ENCODE assay signal across 8 cellular contexts in genomic region chr1:9249534-9250335, GRCh38. TPM values are rescaled to one million over a fixed set of nuclear protein-coding genes. Genes with fewer than 3 reads are reported as not detected.
DNase-seq lines count a peak whose midpoint lies in the region; ATAC-seq and TF ChIP-seq lines count a peak whose summit lies in the region.

No MANE protein-coding gene starts in this region.

- intact Hi-C loops in heart left ventricle (cut with DNase I): no loop called here
- intact Hi-C loops in sigmoid colon (cut with DNase I): no loop called here

- ATAC-seq in heart left ventricle: peak; percentile 43 to 76 (median 64)
- ATAC-seq in GM21360 (IDR thresholded peaks at IDR 0.05; ENCODE audit: unreplicated experiment): no peak
- ATAC-seq in HG03097 (IDR thresholded peaks at IDR 0.05; ENCODE audit: low FRiP score, unreplicated experiment): no peak

- peak overlapping the region in 11 of 12 donors; percentile 35 to 88 (median 75) for H3K27ac ChIP-seq in heart left ventricle
- H3K27ac ChIP-seq in sigmoid colon: peak overlapping the region; percentile 58 to 81 (median 64)

- in situ Hi-C loops in KBM-7 (cut with MboI; ENCODE audit: low pct_unique_long_range_greater_than_20kb, low sequenced_read_pairs): no loop called here

- no peaks in the 10 kb centered on the region for H3K9me3 ChIP-seq in heart left ventricle
- H3K9me3 ChIP-seq in sigmoid colon: no peaks in the 10 kb centered on the region

- peak; percentile 24 to 57 (median 47) for TF ChIP-seq CTCF in heart left ventricle (IDR thresholded peaks at IDR 0.05)
- TF ChIP-seq CTCF in sigmoid colon (IDR thresholded peaks at IDR 0.05): peak in 3 of 4 experiments; percentile 21 to 44 (median 30)

- no peak for TF ChIP-seq EP300 in sigmoid colon (IDR thresholded peaks at IDR 0.05)

- H3K4me1 ChIP-seq in heart left ventricle: peaks cover 8 to 95% (median 56%) of the 10 kb centered on the region in 12 donors
- H3K4me1 ChIP-seq in sigmoid colon: peaks cover 0 to 67% (median 56%) of the 10 kb centered on the region in 4 donors

- DNase-seq in D341Med (ENCODE audit: low spot score) (peak; percentile 76), KBM-7 (peak; percentile 68), heart left ventricle (peak in 4 of 5 donors; percentile 58 to 88 (median 78)), sigmoid colon (no peak), HT-29 (ENCODE audit: low spot score) (no peak)
- DNase-seq in activated T-cell treated with anti-CD3 and anti-CD28 coated beads, Interleukin-2, amount 50 U/mL, for 48 hours: peak; percentile 64 to 74

- 60 to 70% (median 63%) methylated on average over 13 to 15 of the region's 15 CpGs for WGBS in heart left ventricle, 4 donors
- WGBS in sigmoid colon, 2 donors: 47 to 81% methylated on average over 15 of the region's 15 CpGs

- no peak for TF ChIP-seq POLR2A in heart left ventricle (IDR thresholded peaks at IDR 0.05)
- no peak for TF ChIP-seq POLR2A in sigmoid colon (IDR thresholded peaks at IDR 0.05)

- H3K36me3 ChIP-seq in heart left ventricle (peaks cover 0 to 40% (median 26%) of the 10 kb centered on the region in 9 donors), sigmoid colon (peaks cover 4 to 30% (median 22%) of the 10 kb centered on the region in 4 donors)

- H3K27me3 ChIP-seq in heart left ventricle: no peaks in the 10 kb centered on the region
- no peaks in the 10 kb centered on the region for H3K27me3 ChIP-seq in sigmoid colon

- no peak overlapping the region for H3K4me3 ChIP-seq in heart left ventricle
- H3K4me3 ChIP-seq in sigmoid colon: no peak overlapping the region

RNA-seq across cellular contexts. Expression of gene H6PD, which starts 15.2 kb away (rescaled TPM):
- 10 to 100 TPM; 16.0 to 54.5 (median 27.9) TPM for total RNA-seq in heart left ventricle
- 10 to 100 TPM; 11.0 to 15.7 TPM for polyA plus RNA-seq in heart left ventricle
- total RNA-seq in sigmoid colon: 10 to 100 TPM; 21.6 to 34.3 (median 25.0) TPM
- polyA plus RNA-seq in sigmoid colon: 10 to 100 TPM in 1 of 3 donors, 1 to 10 TPM in 2; 2.8 to 25.9 (median 3.0) TPM
- 7.6 and 10.0 TPM in 2 replicates for total RNA-seq in HT-29 (2014; rRNA removed; shearing (Covaris generic))

RNA-seq across cellular contexts. Expression of gene SPSB1, which starts 43.0 kb away (rescaled TPM):
- total RNA-seq in heart left ventricle (10 to 100 TPM in 3 of 9 donors, 1 to 10 TPM in 6; 7.7 to 27.2 (median 9.2) TPM), sigmoid colon (10 to 100 TPM; 17.4 to 34.3 (median 24.1) TPM)
- polyA plus RNA-seq in heart left ventricle (10 to 100 TPM in 1 of 2 donors, 1 to 10 TPM in 1; 7.0 to 10.9 TPM), sigmoid colon (10 to 100 TPM; 25.7 to 31.2 (median 26.4) TPM)
- total RNA-seq in HT-29 (2014; rRNA removed; shearing (Covaris generic)): 8.3 and 11.9 TPM in 2 replicates

Comparison
In these comparisons a context has a peak if more than half of its experiments do, and no peak if none do; other contexts are left out.
1. DNase-seq: peak in D341Med (single experiment), KBM-7 (single experiment), activated T-cell treated with anti-CD3 and anti-CD28 coated beads, Interleukin-2, amount 50 U/mL, for 48 hours (2 of 2) and heart left ventricle (4 of 5); none in sigmoid colon (single experiment) and HT-29 (single experiment).
2. ATAC-seq: peak in heart left ventricle (4 of 4); none in GM21360 (single experiment) and HG03097 (single experiment).